13 cellular contexts compared by ENCODE assay signal in genomic region chr19:2695288-2695866, GRCh38. TPM values are rescaled to one million over a fixed set of nuclear protein-coding genes. Genes with fewer than 3 reads are reported as not detected.
A peak's percentile ranks its signal among the peaks of the same experiment; 100 is the strongest.
DNase-seq lines count a peak whose midpoint lies in the region; ATAC-seq and TF ChIP-seq lines count a peak whose summit lies in the region.
"Had no signal": no experiment of that assay in that cellular context is flagged by ENCODE, and none has a peak within 500 bp of the region (broad histone marks: within the 10 kb centered on the region; RNA-seq: fewer than 3 reads in every experiment).

No MANE protein-coding gene starts in this region.

- H3K27me3 ChIP-seq in left ventricle myocardium inferior (ENCODE audit: low read depth) (no peaks in the 10 kb centered on the region), prostate gland (replicated peaks; ENCODE audit: insufficient read depth) (no peaks in the 10 kb centered on the region)
- H3K27me3 ChIP-seq: SJCRH30 had no signal

- H3K4me1 ChIP-seq in left ventricle myocardium inferior = peaks cover 40% of the 10 kb centered on the region
- H3K4me1 ChIP-seq in prostate gland (replicated peaks) = no peaks in the 10 kb centered on the region
- H3K4me1 ChIP-seq: SJCRH30 had no signal

- H3K4me3 ChIP-seq in left ventricle myocardium inferior (peak overlapping the region; percentile 41), prostate gland (no peak overlapping the region)
- H3K4me3 ChIP-seq: GM23338, SJCRH30 had no signal

- TF ChIP-seq CTCF in left ventricle myocardium inferior (IDR thresholded peaks at IDR 0.05; ENCODE audit: borderline replicate concordance) = no peak
- no peak for TF ChIP-seq CTCF in prostate gland (IDR thresholded peaks at IDR 0.05)
- TF ChIP-seq CTCF in GM13977 (IDR thresholded peaks at IDR 0.05; ENCODE audit: extremely low read depth, insufficient read depth, missing control alignments) = no peak

- ATAC-seq in HG02571 (IDR thresholded peaks at IDR 0.05; ENCODE audit: unreplicated experiment) = no peak
- no peak for ATAC-seq in HG03354 (IDR thresholded peaks at IDR 0.05; ENCODE audit: poor library complexity, severe bottlenecking, unreplicated experiment)
- ATAC-seq in GM19463 (IDR thresholded peaks at IDR 0.05; ENCODE audit: unreplicated experiment) = no peak
- ATAC-seq: GM23338 had no signal

- in situ Hi-C loops in GM13977 (cut with MboI; ENCODE audit: low pct_unique_long_range_greater_than_20kb, low sequenced_read_pairs, unreplicated experiment) = no loop called here

- intact Hi-C loops in left ventricle myocardium inferior (cut with micrococcal nuclease) = no loop called here
- intact Hi-C loops in prostate gland (cut with DNase I) = loop anchor here (2.0 kb wide), 1 partner anchor 21 kb away; no protein-coding TSS in a partner anchor

- WGBS in prostate gland = 29% methylated on average over 14 of the region's 14 CpGs

- H3K9me3 ChIP-seq in left ventricle myocardium inferior (replicated peaks) (no peaks in the 10 kb centered on the region), prostate gland (no peaks in the 10 kb centered on the region)
- H3K9me3 ChIP-seq: SJCRH30 had no signal

- no peaks in the 10 kb centered on the region for H3K36me3 ChIP-seq in left ventricle myocardium inferior
- no peaks in the 10 kb centered on the region for H3K36me3 ChIP-seq in prostate gland
- H3K36me3 ChIP-seq: SJCRH30 had no signal

- TF ChIP-seq POLR2A in prostate gland (IDR thresholded peaks at IDR 0.05) = no peak

- H3K27ac ChIP-seq in angular gyrus (ENCODE audit: low read depth, low read length) = peak overlapping the region; percentile 96
- H3K27ac ChIP-seq in left ventricle myocardium inferior (replicated peaks) = peak overlapping the region; percentile 91
- H3K27ac ChIP-seq in prostate gland = peak overlapping the region; percentile 13 to 31
- H3K27ac ChIP-seq: SJCRH30 had no signal

- peak; percentile 27 for DNase-seq in GF-D8 (lab: John Stamatoyannopoulos, UW)
- peak; percentile 60 for DNase-seq in left ventricle myocardium inferior
- no peak for DNase-seq in prostate gland (ENCODE audit: low spot score)
- no peak for DNase-seq in GM13977 (ENCODE audit: low spot score)
- DNase-seq: activated CD8-positive, alpha-beta memory T cell treated with anti-CD3 and anti-CD28 coated beads for 24 hours; central memory CD4-positive, alpha-beta T cell; NCI-H2081; SJCRH30 had no signal

RNA-seq across cellular contexts. Expression of gene GNG7, which starts 7.1 kb away (rescaled TPM):
- total RNA-seq in left ventricle myocardium inferior (46.6 TPM), prostate gland (10 to 100 TPM in 1 of 2 donors, 1 to 10 TPM in 1; 8.7 to 22.9 TPM)
- total RNA-seq: SJCRH30 had no signal

RNA-seq across cellular contexts. Expression of gene DIRAS1, which starts 25.8 kb away (rescaled TPM):
- total RNA-seq in left ventricle myocardium inferior = 195 TPM
- 10 to 100 TPM in 1 of 2 donors, 1 to 10 TPM in 1; 3.8 to 24.6 TPM for total RNA-seq in prostate gland
- total RNA-seq: SJCRH30 had no signal

RNA-seq across cellular contexts. Expression of gene SLC39A3, which starts 44.4 kb away (rescaled TPM):
- 22.6 TPM for total RNA-seq in left ventricle myocardium inferior
- total RNA-seq in prostate gland = 10 to 100 TPM; 46.6 to 67.9 TPM

Comparison
In these comparisons a context has a peak if more than half of its experiments do, and no peak if none do; other contexts are left out.
1. DNase-seq: peak in GF-D8 (single experiment) and left ventricle myocardium inferior (single experiment); none in prostate gland (single experiment) and GM13977 (single experiment).
2. H3K27ac ChIP-seq: peak in every context shown above with its lines; median percentile 96 in angular gyrus; 91 in left ventricle myocardium inferior; 22 in prostate gland.